1 cellular context compared by ENCODE assay signal in the genomic region with DNA sequence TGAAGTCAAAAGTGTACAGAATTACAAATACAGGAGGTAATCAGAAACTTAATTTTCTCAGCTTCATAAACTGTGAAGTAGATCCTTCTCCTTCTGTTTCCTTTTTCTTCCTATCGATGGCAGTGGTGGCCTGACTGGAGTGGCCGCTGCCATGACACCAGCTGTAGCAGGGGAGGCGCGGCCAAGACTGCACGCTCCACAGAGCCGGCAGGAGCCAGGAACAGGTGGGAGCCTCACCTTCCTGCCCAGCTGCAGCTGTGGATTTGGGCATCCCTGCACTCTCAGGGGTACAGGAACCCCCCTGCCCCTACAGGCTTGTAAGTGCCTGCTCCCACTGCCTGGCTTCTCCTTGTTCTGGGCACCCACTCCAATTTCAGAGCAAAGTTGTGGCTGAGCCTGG.
TF ChIP-seq lines count a peak whose summit lies in the region.

No MANE protein-coding gene starts in this region.

TF ChIP-seq in GM23338, 12 proteins besides CTCF, POLR2A, EP300 and RAD21 (continued from another document):
- TF ChIP-seq JUNB (IDR thresholded peaks at IDR 0.05; ENCODE audit: unreplicated experiment), result no peak
- no peak for TF ChIP-seq ZNF114 (CRISPR knock-in tag; IDR thresholded peaks at IDR 0.05)
- no peak for TF ChIP-seq REST (IDR thresholded peaks at IDR 0.05; ENCODE audit: unreplicated experiment)
